10 cellular contexts compared by ENCODE assay signal in the genomic region with DNA sequence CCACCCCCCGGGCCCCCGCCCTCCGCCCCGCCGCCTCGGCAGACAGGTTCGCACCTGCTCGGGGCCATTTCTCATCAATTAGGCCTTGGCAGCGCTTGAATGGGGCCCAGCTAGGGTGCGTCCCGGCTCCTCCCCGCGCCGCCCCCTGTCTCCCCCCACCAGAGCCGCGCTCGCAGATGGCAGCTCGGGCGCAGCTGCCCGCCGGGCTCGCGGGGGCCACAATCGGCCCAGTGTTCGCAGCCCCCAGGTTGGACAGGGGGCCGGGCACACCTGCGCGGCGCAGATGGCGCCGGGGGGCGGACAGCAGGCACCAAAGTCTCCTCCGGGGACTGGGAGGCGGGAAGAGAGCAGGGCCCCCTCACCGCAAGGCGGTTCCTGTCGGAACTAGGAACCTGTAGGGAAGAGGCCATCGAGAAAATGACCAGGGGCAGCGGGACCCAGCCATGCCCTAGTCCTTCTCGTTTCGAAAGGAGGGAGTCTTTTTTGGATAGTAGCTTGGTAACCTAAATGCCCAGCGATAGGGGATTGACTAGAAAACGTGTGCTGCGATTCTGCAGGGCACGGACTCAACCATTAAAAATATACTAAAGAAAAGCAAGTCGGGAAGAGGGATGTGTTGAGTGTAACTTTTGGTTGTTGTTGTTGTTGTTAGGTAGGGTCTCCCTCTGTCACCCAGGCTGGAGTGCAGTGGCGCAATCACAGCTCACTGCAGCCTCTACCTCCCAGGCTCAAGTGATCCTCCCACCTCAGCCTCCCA.
DNase-seq lines count a peak whose midpoint lies in the region; ATAC-seq and TF ChIP-seq lines count a peak whose summit lies in the region.
"Had no signal": no experiment of that assay in that cellular context is flagged by ENCODE, and none has a peak within 500 bp of the region (broad histone marks: within the 10 kb centered on the region; RNA-seq: fewer than 3 reads in every experiment).

No MANE protein-coding gene starts in this region.

- H3K36me3 Mint-ChIP-seq in CD8-positive, alpha-beta memory T cell: no peaks in the 10 kb centered on the region

- H3K9me3 Mint-ChIP-seq in CD8-positive, alpha-beta memory T cell: no peaks in the 10 kb centered on the region

- no peak for DNase-seq in AG04450 (ENCODE audit: low read depth, low spot score)
- peak; percentile 63 for DNase-seq in NCI-H128 (lab: John Stamatoyannopoulos, UW; ENCODE audit: unreplicated experiment)
- no peak for DNase-seq in NT2/D1 (ENCODE audit: low read depth, low spot score)
- DNase-seq in left colon: peak; percentile 26 to 43
- DNase-seq in activated CD4-positive, alpha-beta T cell treated with anti-CD3 and anti-CD28 coated beads, Interleukin-2, amount 50 U/mL, for 4 hours: no peak
- DNase-seq in CD8-positive, alpha-beta memory T cell: no peak
- DNase-seq in COLO829 (ENCODE audit: low spot score): no peak
- DNase-seq: foreskin keratinocyte had no signal

- no peak overlapping the region for H3K27ac Mint-ChIP-seq in CD8-positive, alpha-beta memory T cell

- POLR2A ChIA-PET in AG04450 (lab: Yijun Ruan, JAX): no interaction called here
- POLR2A ChIA-PET in CD8-positive, alpha-beta memory T cell (lab: Charles Lee): no interaction called here

- CTCF ChIA-PET in AG04450 (lab: Charles Lee): interaction anchor here (0.6 kb wide), 1 partner anchor 572 kb away, joined by 3 read pairs; no protein-coding TSS in a partner anchor
- CTCF ChIA-PET in CD8-positive, alpha-beta memory T cell (lab: Charles Lee): no interaction called here

- peak overlapping the region; percentile 27 for H3K9ac ChIP-seq in NT2/D1 (ENCODE audit: insufficient read length, low read depth)

- H3K4me3 ChIP-seq in AG04450 (ENCODE audit: low read depth, low read length): peak overlapping the region; percentile 27; the same call in 1 of the 2 replicates
- no peak overlapping the region for H3K4me3 ChIP-seq in NT2/D1 (ENCODE audit: insufficient read length, low read depth)
- H3K4me3 ChIP-seq in CD8-positive, alpha-beta memory T cell (ENCODE audit: low read length): no peak overlapping the region

- H3K4me3 Mint-ChIP-seq in CD8-positive, alpha-beta memory T cell: no peak overlapping the region

- H3K4me1 ChIP-seq in NT2/D1 (ENCODE audit: insufficient read depth, insufficient read length): peaks cover 3% of the 10 kb centered on the region
- no peaks in the 10 kb centered on the region for H3K4me1 ChIP-seq in CD8-positive, alpha-beta memory T cell (ENCODE audit: insufficient read depth, low read length)
- H3K4me1 ChIP-seq: foreskin keratinocyte had no signal

- no peaks in the 10 kb centered on the region; the same call in 1 of the 2 replicates for H3K9me3 ChIP-seq in AG04450 (ENCODE audit: control insufficient read depth, insufficient read depth, low read length)
- no peaks in the 10 kb centered on the region for H3K9me3 ChIP-seq in NT2/D1 (ENCODE audit: insufficient read depth, low read length)
- no peaks in the 10 kb centered on the region for H3K9me3 ChIP-seq in CD8-positive, alpha-beta memory T cell (ENCODE audit: low read length)

- no peaks in the 10 kb centered on the region for H3K4me1 Mint-ChIP-seq in CD8-positive, alpha-beta memory T cell

- H3K27me3 ChIP-seq in AG04450 (ENCODE audit: control insufficient read depth, insufficient read depth, low read length) (peaks cover 8% of the 10 kb centered on the region), NT2/D1 (ENCODE audit: insufficient read depth, insufficient read length) (peaks cover 7% of the 10 kb centered on the region)
- no peaks in the 10 kb centered on the region for H3K27me3 ChIP-seq in CD8-positive, alpha-beta memory T cell (ENCODE audit: insufficient read depth, low read length, poor library complexity, severe bottlenecking)

- H3K36me3 ChIP-seq in NT2/D1 (ENCODE audit: insufficient read depth, insufficient read length, low read length): no peaks in the 10 kb centered on the region
- H3K36me3 ChIP-seq in CD8-positive, alpha-beta memory T cell (ENCODE audit: insufficient read depth, low read length): no peaks in the 10 kb centered on the region

- ATAC-seq in left colon: peak; percentile 68
- no peak for ATAC-seq in HG03521 (IDR thresholded peaks at IDR 0.05; ENCODE audit: unreplicated experiment)
- ATAC-seq: Right ventricle myocardium inferior had no signal

- H3K27me3 Mint-ChIP-seq in CD8-positive, alpha-beta memory T cell: peaks cover 9 to 47% of the 10 kb centered on the region in 2 donors

- no peak overlapping the region for H3K27ac ChIP-seq in AG04450 (ENCODE audit: low read depth, low read length)
- no peak overlapping the region for H3K27ac ChIP-seq in CD8-positive, alpha-beta memory T cell (ENCODE audit: low read depth, low read length)
- H3K27ac ChIP-seq: foreskin keratinocyte had no signal

- no peak for TF ChIP-seq CTCF in AG04450 (IDR thresholded peaks at IDR 0.05; ENCODE audit: low read depth, low read length)

- intact Hi-C loops in left colon (cut with DNase I, micrococcal nuclease): no loop called here

Comparison
In these comparisons a context has a peak if more than half of its experiments do, and no peak if none do; other contexts are left out.
1. DNase-seq: peak in NCI-H128 (single experiment) and left colon (2 of 2); none in AG04450 (single experiment), NT2/D1 (single experiment), activated CD4-positive, alpha-beta T cell treated with anti-CD3 and anti-CD28 coated beads, Interleukin-2, amount 50 U/mL, for 4 hours (0 of 2), CD8-positive, alpha-beta memory T cell (0 of 5) and COLO829 (single experiment).